ENCODE assay signal across 16 cellular contexts in the genomic region with DNA sequence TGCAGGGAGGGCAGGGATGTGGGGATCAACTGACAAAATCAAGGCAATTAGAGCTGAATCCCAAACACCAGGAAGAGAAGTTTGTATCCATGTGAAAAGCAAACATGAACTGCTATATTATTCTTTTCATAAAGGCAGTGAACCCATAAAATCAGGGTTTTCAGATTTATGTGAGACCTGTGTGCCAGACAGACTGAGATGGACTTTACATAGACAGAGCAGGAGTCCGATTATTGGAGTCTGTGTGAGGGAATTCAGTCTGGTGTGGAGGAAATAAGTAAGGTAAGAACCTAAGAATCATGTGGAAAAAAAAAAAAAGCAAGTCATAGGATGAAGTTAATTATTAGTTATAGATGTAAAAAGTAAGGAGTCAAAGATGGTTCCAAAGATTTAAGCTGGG. TPM values are rescaled to one million over a fixed set of nuclear protein-coding genes. Genes with fewer than 3 reads are reported as not detected.
DNase-seq lines count a peak whose midpoint lies in the region; ATAC-seq and TF ChIP-seq lines count a peak whose summit lies in the region.
"Had no signal": no experiment of that assay in that cellular context is flagged by ENCODE, and none has a peak within 500 bp of the region (broad histone marks: within the 10 kb centered on the region; RNA-seq: fewer than 3 reads in every experiment).

No MANE protein-coding gene starts in this region.

- H3K4me1 Mint-ChIP-seq in activated T-helper 2 cell treated with anti-CD3 and anti-CD28 coated beads, Interferon-gamma antibody, Interleukin-2, Interleukin-4, amounts not matched to agents 10 μg/mL and 5 μg/mL and 100 μg/mL, durations not matched to agents 14 hours and 24 hours and 36 hours (ENCODE audit: low read depth), result peaks cover 54% of the 10 kb centered on the region
- H3K4me1 Mint-ChIP-seq in natural killer cell treated with Interleukin-12 subunit alpha and Interleukin-12 subunit beta and Interleukin-15 and Interleukin-18, amount 100 ng/mL, for 72 hours (ENCODE audit: low read depth in 2 of 2), result peaks cover 43 to 54% of the 10 kb centered on the region in 2 donors
- peaks cover 25% of the 10 kb centered on the region for H3K4me1 Mint-ChIP-seq in chondrocyte (ENCODE audit: low read depth)

- no peak overlapping the region for H2BK5ac ChIP-seq in IMR-90 (ENCODE audit: low read depth, low read length, poor library complexity, severe bottlenecking)

- H3K4me2 ChIP-seq in BLaER1 treated with 17β-estradiol and CSF1 and Interleukin-3, amounts not matched to agents 10 nM and 100 nM, result peak overlapping the region in 6 of 11 experiments; percentile 41 to 94 (median 76); a peak in 9 of 22 replicates
- H3K4me2 ChIP-seq in IMR-90 (ENCODE audit: low read depth, low read length), result no peak overlapping the region

- CTCF ChIA-PET in IMR-90 (lab: Yijun Ruan, JAX), result interaction anchor here (0.6 to 2.3 kb wide), 3 partner anchors 9 to 46 kb away, joined by 3 to 6 read pairs (median 5); a partner anchor contains a TSS

- no peak overlapping the region for H2BK20ac ChIP-seq in IMR-90 (ENCODE audit: low read depth, low read length)

- no peak overlapping the region for H3K4ac ChIP-seq in IMR-90 (ENCODE audit: low read depth, low read length)

- no peak overlapping the region for H4K8ac ChIP-seq in IMR-90 (ENCODE audit: low read depth in 2 of 2, low read length in 2 of 2)

- dilution Hi-C loops in IMR-90 (cut with HindIII; ENCODE audit: low sequenced_read_pairs, unreplicated experiment), result no loop called here

- H4K5ac ChIP-seq in IMR-90 (ENCODE audit: low read depth, low read length), result no peak overlapping the region

- intact Hi-C loops in IMR-90 (cut with micrococcal nuclease), result no loop called here
- intact Hi-C loops in activated T-helper 2 cell treated with anti-CD3 and anti-CD28 coated beads, Interferon-gamma antibody, Interleukin-2, Interleukin-4, amounts not matched to agents 10 μg/mL and 5 μg/mL and 100 μg/mL, durations not matched to agents 14 hours and 24 hours and 36 hours (cut with micrococcal nuclease), result loop anchor here (5.0 to 10.0 kb wide), 2 partner anchors 280 to 1658 kb away; a partner anchor contains a TSS

- no peak overlapping the region for H3K4me3 Mint-ChIP-seq in activated T-helper 2 cell treated with anti-CD3 and anti-CD28 coated beads, Interferon-gamma antibody, Interleukin-2, Interleukin-4, amounts not matched to agents 10 μg/mL and 5 μg/mL and 100 μg/mL, durations not matched to agents 14 hours and 24 hours and 36 hours (ENCODE audit: low read depth)
- no peak overlapping the region for H3K4me3 Mint-ChIP-seq in natural killer cell treated with Interleukin-12 subunit alpha and Interleukin-12 subunit beta and Interleukin-15 and Interleukin-18, amount 100 ng/mL, for 72 hours
- H3K4me3 Mint-ChIP-seq in chondrocyte (ENCODE audit: unreplicated experiment), result no peak overlapping the region

- no peak for TF ChIP-seq CTCF in IMR-90 (conservative IDR thresholded peaks at IDR 0.05; ENCODE audit: low read depth, low read length)
- TF ChIP-seq CTCF in chondrocyte (IDR thresholded peaks at IDR 0.05), result no peak

- H3K79me1 ChIP-seq in IMR-90 (ENCODE audit: low read depth in 1 of 2, low read length in 2 of 2), result no peaks in the 10 kb centered on the region; a peak in 2 of 4 replicates

- peak overlapping the region; percentile 92 for H3K27ac Mint-ChIP-seq in activated T-helper 2 cell treated with anti-CD3 and anti-CD28 coated beads, Interferon-gamma antibody, Interleukin-2, Interleukin-4, amounts not matched to agents 10 μg/mL and 5 μg/mL and 100 μg/mL, durations not matched to agents 14 hours and 24 hours and 36 hours
- peak overlapping the region; percentile 82 to 90 for H3K27ac Mint-ChIP-seq in natural killer cell treated with Interleukin-12 subunit alpha and Interleukin-12 subunit beta and Interleukin-15 and Interleukin-18, amount 100 ng/mL, for 72 hours
- no peak overlapping the region for H3K27ac Mint-ChIP-seq in chondrocyte (ENCODE audit: unreplicated experiment)

- H3K14ac ChIP-seq in IMR-90 (replicated peaks; ENCODE audit: low read depth, low read length), result no peak overlapping the region

- H4K20me1 ChIP-seq in BLaER1 treated with 17β-estradiol and CSF1 and Interleukin-3, amounts not matched to agents 10 nM and 100 nM, result no peaks in the 10 kb centered on the region
- H4K20me1 ChIP-seq in IMR-90 (ENCODE audit: insufficient read depth, low read length), result no peaks in the 10 kb centered on the region

- H3K27ac ChIP-seq in BLaER1 treated with 17β-estradiol and CSF1 and Interleukin-3, amounts not matched to agents 10 nM and 100 nM, result peak overlapping the region in 3 of 11 experiments; percentile 28 to 86 (median 83); a peak in 5 of 22 replicates
- H3K27ac ChIP-seq in IMR-90 (ENCODE audit: insufficient read depth, low read length), result no peak overlapping the region
- H3K27ac ChIP-seq: RWPE1, SJCRH30 had no signal

- no peak overlapping the region for H4K91ac ChIP-seq in IMR-90 (ENCODE audit: insufficient read depth, low read depth, low read length)

- no peak overlapping the region for H2AFZ ChIP-seq in IMR-90 (replicated peaks; ENCODE audit: low read length, poor library complexity)

- no peak overlapping the region for H3K56ac ChIP-seq in IMR-90 (ENCODE audit: extremely low read depth, insufficient read depth, low read length)

- H3K9me3 ChIP-seq in BLaER1 treated with 17β-estradiol and CSF1 and Interleukin-3, amounts not matched to agents 10 nM and 100 nM (replicated peaks in 1 of 11), result no peaks in the 10 kb centered on the region
- no peaks in the 10 kb centered on the region for H3K9me3 ChIP-seq in IMR-90 (ENCODE audit: control insufficient read depth, insufficient read depth, low read length)
- H3K9me3 ChIP-seq: SJCRH30 had no signal

- H2BK120ac ChIP-seq in IMR-90 (ENCODE audit: low read depth, low read length), result no peak overlapping the region

- in situ Hi-C loops in IMR-90 (cut with MboI; ENCODE audit: low sequenced_read_pairs), result no loop called here

- no peak overlapping the region for H3K23ac ChIP-seq in IMR-90 (ENCODE audit: low read depth, low read length)

- peaks cover 66% of the 10 kb centered on the region for H3K36me3 Mint-ChIP-seq in activated T-helper 2 cell treated with anti-CD3 and anti-CD28 coated beads, Interferon-gamma antibody, Interleukin-2, Interleukin-4, amounts not matched to agents 10 μg/mL and 5 μg/mL and 100 μg/mL, durations not matched to agents 14 hours and 24 hours and 36 hours (ENCODE audit: low read depth)
- peaks cover 12% of the 10 kb centered on the region for H3K36me3 Mint-ChIP-seq in natural killer cell treated with Interleukin-12 subunit alpha and Interleukin-12 subunit beta and Interleukin-15 and Interleukin-18, amount 100 ng/mL, for 72 hours
- peaks cover 7% of the 10 kb centered on the region for H3K36me3 Mint-ChIP-seq in chondrocyte (ENCODE audit: low read depth)

- ATAC-seq in IMR-90 (ENCODE audit: low read depth), result no peak
- no peak for ATAC-seq in natural killer cell treated with Interleukin-12 subunit alpha and Interleukin-12 subunit beta and Interleukin-15 and Interleukin-18, amount 100 ng/mL, for 72 hours
- ATAC-seq in HG02970 (IDR thresholded peaks at IDR 0.05; ENCODE audit: low FRiP score, unreplicated experiment), result no peak
- no peak for ATAC-seq in GM19455 (IDR thresholded peaks at IDR 0.05; ENCODE audit: unreplicated experiment)

- H3K27me3 Mint-ChIP-seq in activated T-helper 2 cell treated with anti-CD3 and anti-CD28 coated beads, Interferon-gamma antibody, Interleukin-2, Interleukin-4, amounts not matched to agents 10 μg/mL and 5 μg/mL and 100 μg/mL, durations not matched to agents 14 hours and 24 hours and 36 hours (ENCODE audit: low read depth), result no peaks in the 10 kb centered on the region
- no peaks in the 10 kb centered on the region for H3K27me3 Mint-ChIP-seq in natural killer cell treated with Interleukin-12 subunit alpha and Interleukin-12 subunit beta and Interleukin-15 and Interleukin-18, amount 100 ng/mL, for 72 hours
- no peaks in the 10 kb centered on the region for H3K27me3 Mint-ChIP-seq in chondrocyte (ENCODE audit: low read depth)

- no peak for TF ChIP-seq RAD21 in IMR-90 (IDR thresholded peaks at IDR 0.05; ENCODE audit: low read length)

- no peak for TF ChIP-seq POLR2A in IMR-90 (IDR thresholded peaks at IDR 0.05; ENCODE audit: low read depth, low read length)

- H3K4me3 ChIP-seq in BLaER1 treated with 17β-estradiol and CSF1 and Interleukin-3, amounts not matched to agents 10 nM and 100 nM, result no peak overlapping the region
- H3K4me3 ChIP-seq in IMR-90 (ENCODE audit: insufficient read depth, low read depth, low read length), result no peak overlapping the region
- H3K4me3 ChIP-seq: SJCRH30 had no signal

- H3K4me1 ChIP-seq in BLaER1 treated with 17β-estradiol and CSF1 and Interleukin-3, amounts not matched to agents 10 nM and 100 nM, result peaks cover 31 to 69% (median 54%) of the 10 kb centered on the region in 10 experiments
- H3K4me1 ChIP-seq in IMR-90 (ENCODE audit: control insufficient read depth, insufficient read depth, low read length), result peaks cover 7% of the 10 kb centered on the region
- H3K4me1 ChIP-seq: SJCRH30 had no signal

- 50% methylated on average over 1 of the region's 1 CpG; no CpG with 5 or more reads in 1 of the 2 experiments for WGBS in IMR-90 (ENCODE audit: extremely low coverage in 2 of 2, insufficient read length in 1 of 2), 2 experiments

- H3K9me1 ChIP-seq in IMR-90 (ENCODE audit: insufficient read depth, low read length), result peaks cover 9% of the 10 kb centered on the region

- H2BK15ac ChIP-seq in IMR-90 (ENCODE audit: low read depth, low read length), result no peak overlapping the region

- no peak overlapping the region for H3K9ac ChIP-seq in BLaER1 treated with 17β-estradiol and CSF1 and Interleukin-3, amounts not matched to agents 10 nM and 100 nM
- H3K9ac ChIP-seq in IMR-90 (ENCODE audit: low read depth, low read length), result no peak overlapping the region

- DNase-seq in IMR-90 (no peak), chondrocyte (ENCODE audit: low spot score) (no peak)
- DNase-seq in activated T-helper 2 cell treated with anti-CD3 and anti-CD28 coated beads, Interferon-gamma antibody, Interleukin-2, Interleukin-4, amounts not matched to agents 10 μg/mL and 5 μg/mL and 100 μg/mL, durations not matched to agents 14 hours and 24 hours and 36 hours (ENCODE audit: low spot score), result no peak
- DNase-seq in natural killer cell treated with Interleukin-12 subunit alpha and Interleukin-12 subunit beta and Interleukin-15 and Interleukin-18, amount 100 ng/mL, for 72 hours (ENCODE audit: low spot score), result no peak
- DNase-seq: HCEC 1CT, KG1, NCI-H1436, NCI-H2029, NCI-H2171, NCI-H446 had no signal

- no peak overlapping the region for H2AK9ac ChIP-seq in IMR-90 (replicated peaks; ENCODE audit: low read depth, low read length, poor library complexity)

- no peaks in the 10 kb centered on the region for H3K9me3 Mint-ChIP-seq in activated T-helper 2 cell treated with anti-CD3 and anti-CD28 coated beads, Interferon-gamma antibody, Interleukin-2, Interleukin-4, amounts not matched to agents 10 μg/mL and 5 μg/mL and 100 μg/mL, durations not matched to agents 14 hours and 24 hours and 36 hours
- no peaks in the 10 kb centered on the region for H3K9me3 Mint-ChIP-seq in natural killer cell treated with Interleukin-12 subunit alpha and Interleukin-12 subunit beta and Interleukin-15 and Interleukin-18, amount 100 ng/mL, for 72 hours
- no peaks in the 10 kb centered on the region for H3K9me3 Mint-ChIP-seq in chondrocyte (ENCODE audit: low read depth)

- H2AK5ac ChIP-seq in IMR-90 (ENCODE audit: low read depth, low read length), result 0 out of 2 replicates have a peak overlapping the region, but pooled peaks have one; percentile 24

- H3K18ac ChIP-seq in IMR-90 (ENCODE audit: low read depth, low read length), result no peak overlapping the region

- no TSS peak for BruUV-seq in IMR-90 (replicated peaks; lab: Mats Ljungman, UMichigan)

- H3K27me3 ChIP-seq in BLaER1 treated with 17β-estradiol and CSF1 and Interleukin-3, amounts not matched to agents 10 nM and 100 nM, result no peaks in the 10 kb centered on the region
- no peaks in the 10 kb centered on the region for H3K27me3 ChIP-seq in IMR-90 (ENCODE audit: control insufficient read depth, insufficient read depth, low read length)
- H3K27me3 ChIP-seq: SJCRH30 had no signal

- POLR2A ChIA-PET in IMR-90 (lab: Charles Lee; ENCODE audit: unreplicated experiment), result no interaction called here

- peaks cover 0 to 75% (median 38%) of the 10 kb centered on the region in 11 experiments; a peak in 17 of 22 replicates for H3K36me3 ChIP-seq in BLaER1 treated with 17β-estradiol and CSF1 and Interleukin-3, amounts not matched to agents 10 nM and 100 nM
- peaks cover 4% of the 10 kb centered on the region; the same call in 1 of the 2 replicates for H3K36me3 ChIP-seq in IMR-90 (ENCODE audit: control insufficient read depth, insufficient read depth, low read length)
- H3K36me3 ChIP-seq: SJCRH30 had no signal

RNA-seq across cellular contexts. Expression of a gene that starts 45.1 kb away (rescaled TPM):
- total RNA-seq in IMR-90 (2012; rRNA removed) (under 0.01 TPM in 1 of 2 replicates, not detected in the other), chondrocyte (0.05 TPM in 1 of 3 replicates, not detected in the others)
- 0.07 TPM in 1 of 2 replicates, not detected in the other for polyA plus RNA-seq in IMR-90 (2012; rRNA removed)
- not detected in 2 replicates for polyA plus RNA-seq in IMR-90 (2012; cell fraction: cytosol; rRNA removed)
- 0.10 TPM in 1 of 2 replicates, not detected in the other for polyA plus RNA-seq in IMR-90 (2012; cell fraction: nucleus; rRNA removed; ENCODE audit: low replicate concordance)
- 0.50 and 0.92 TPM in 2 replicates for total RNA-seq in activated T-helper 2 cell treated with anti-CD3 and anti-CD28 coated beads, Interferon-gamma antibody, Interleukin-2, Interleukin-4, amounts not matched to agents 10 μg/mL and 5 μg/mL and 100 μg/mL, durations not matched to agents 14 hours and 24 hours and 36 hours
- 1 to 10 TPM; 2.4 to 2.9 TPM for total RNA-seq in natural killer cell treated with Interleukin-12 subunit alpha and Interleukin-12 subunit beta and Interleukin-15 and Interleukin-18, amount 100 ng/mL, for 72 hours
- total RNA-seq: M059J had no signal

RNA-seq across cellular contexts. Expression of a gene that starts 46.4 kb away (rescaled TPM):
- total RNA-seq in IMR-90 (2012; rRNA removed) (24.2 and 28.9 TPM in 2 replicates), chondrocyte (25.9 to 28.8 TPM (median 27.8 TPM) in 3 replicates)
- 14.1 and 16.0 TPM in 2 replicates for polyA plus RNA-seq in IMR-90 (2012; rRNA removed)
- 3.8 and 5.0 TPM in 2 replicates for polyA plus RNA-seq in IMR-90 (2012; cell fraction: cytosol; rRNA removed)
- polyA plus RNA-seq in IMR-90 (2012; cell fraction: nucleus; rRNA removed; ENCODE audit: low replicate concordance), result 2.5 and 15.9 TPM in 2 replicates
- 93.6 and 100 TPM in 2 replicates for total RNA-seq in activated T-helper 2 cell treated with anti-CD3 and anti-CD28 coated beads, Interferon-gamma antibody, Interleukin-2, Interleukin-4, amounts not matched to agents 10 μg/mL and 5 μg/mL and 100 μg/mL, durations not matched to agents 14 hours and 24 hours and 36 hours
- 100 to 1,000 TPM; 139 to 186 TPM for total RNA-seq in natural killer cell treated with Interleukin-12 subunit alpha and Interleukin-12 subunit beta and Interleukin-15 and Interleukin-18, amount 100 ng/mL, for 72 hours
